In genomic region chr6:91826128-91826527, GRCh38 we compare ENCODE assay signal across 32 cellular contexts.
"Had no signal": no experiment of that assay in that cellular context is flagged by ENCODE, and none has a peak within 500 bp of the region (broad histone marks: within the 10 kb centered on the region; RNA-seq: fewer than 3 reads in every experiment).

No MANE protein-coding gene starts in this region.

- H3K4me1 ChIP-seq: adrenal gland, ascending aorta, body of pancreas, breast epithelium had no signal

- H3K36me3 ChIP-seq: adrenal gland, ascending aorta, brain microvascular endothelial cell, breast epithelium, cardiac muscle cell had no signal

- DNase-seq: activated effector memory CD4-positive, alpha-beta T cell treated with anti-CD3 and anti-CD28 coated beads, Interleukin-2, amount 50 U/mL, for 16 hours; activated effector memory CD4-positive, alpha-beta T cell treated with Interleukin-2 at 50 U/mL for 16 hours; activated gamma-delta T cell; activated gamma-delta T cell treated with Interleukin-2 at 50 U/mL for 16 hours; activated naive CD4-positive, alpha-beta T cell; activated naive CD4-positive, alpha-beta T cell treated with anti-CD3 and anti-CD28 coated beads for 36 hours; activated naive CD4-positive, alpha-beta T cell treated with anti-CD3 and anti-CD28 coated beads, Interleukin-2, amount 10 ng/mL, durations not matched to agents 7 days and 5 days; activated naive CD4-positive, alpha-beta T cell treated with anti-CD3 and anti-CD28 coated beads, Interleukin-2, amount 50 U/mL, for 16 hours; activated naive CD4-positive, alpha-beta T cell treated with Interleukin-2 at 50 U/mL for 16 hours; activated naive CD8-positive, alpha-beta T cell treated with anti-CD3 and anti-CD28 coated beads for 36 hours; activated naive CD8-positive, alpha-beta T cell treated with anti-CD3 and anti-CD28 coated beads, Interleukin-2, amount 10 ng/mL, durations not matched to agents 7 days and 5 days; activated naive CD8-positive, alpha-beta T cell treated with anti-CD3 and anti-CD28 coated beads, Interleukin-2, amount 50 U/mL, for 24 hours; activated T-cell treated with anti-CD3 and anti-CD28 coated beads, Interleukin-2, amount 50 U/mL, for 4 hours; activated T-cell treated with anti-CD3 and anti-CD28 coated beads, Interleukin-2, amount 50 U/mL, for 48 hours; activated T-cell treated with anti-CD3 and anti-CD28 coated beads, Interleukin-2, amount 50 U/mL, for 72 hours; adrenal gland; amniotic stem cell; amygdala; anterior cingulate cortex; aorta; body of pancreas; brain microvascular endothelial cell; caudate nucleus; central memory CD4-positive, alpha-beta T cell; cerebellar nuclear complex had no signal

- H3K27me3 ChIP-seq: adrenal gland, ascending aorta, body of pancreas, brain microvascular endothelial cell, breast epithelium, cardiac muscle cell had no signal

- H3K9me3 ChIP-seq: adrenal gland, ascending aorta, body of pancreas, breast epithelium had no signal

- FAIRE-seq: astrocyte, bronchial epithelial cell, colon had no signal

- H3K27ac ChIP-seq: adrenal gland, ascending aorta, body of pancreas, brain microvascular endothelial cell, breast epithelium, cardiac muscle cell had no signal

- H3K4me3 ChIP-seq: adrenal gland, ascending aorta, body of pancreas, breast epithelium, cardiac muscle cell had no signal

- ATAC-seq: activated naive CD8-positive, alpha-beta T cell treated with anti-CD3 and anti-CD28 coated beads, Interleukin-2, amount 50 U/mL, for 24 hours; activated T-cell treated with anti-CD3 and anti-CD28 coated beads, Interleukin-2, amount 50 U/mL, for 4 hours; activated T-cell treated with anti-CD3 and anti-CD28 coated beads, Interleukin-2, amount 50 U/mL, for 72 hours; activated T-helper 17 cell treated with anti-CD3 and anti-CD28 coated beads, Interleukin-2, amount 50 U/mL, for 72 hours; body of pancreas had no signal
